10 cellular contexts compared by ENCODE assay signal in the genomic region with DNA sequence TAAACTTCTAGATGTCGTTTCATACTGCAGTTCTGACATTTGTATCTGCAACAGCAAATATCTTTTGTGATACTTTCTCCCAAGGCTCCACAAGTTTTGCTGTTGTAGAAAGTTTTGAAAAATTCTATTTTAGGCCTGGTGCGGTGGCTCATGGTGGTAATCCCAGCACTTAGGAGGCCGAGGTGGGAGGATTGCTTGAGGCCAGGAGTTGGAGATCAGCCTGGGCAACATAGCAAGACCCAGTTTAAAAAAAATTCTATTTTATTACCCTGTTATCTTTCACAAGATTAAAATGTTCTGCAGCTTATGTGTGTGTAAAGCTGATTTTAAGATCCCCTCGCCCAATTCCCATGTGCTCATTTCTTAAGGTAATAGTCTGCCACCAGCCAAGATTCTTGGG. TPM values are rescaled to one million over a fixed set of nuclear protein-coding genes. Genes with fewer than 3 reads are reported as not detected.
A peak's percentile ranks its signal among the peaks of the same experiment; 100 is the strongest.
DNase-seq lines count a peak whose midpoint lies in the region; ATAC-seq, FAIRE-seq and TF ChIP-seq lines count a peak whose summit lies in the region.
"Had no signal": no experiment of that assay in that cellular context is flagged by ENCODE, and none has a peak within 500 bp of the region (broad histone marks: within the 10 kb centered on the region; RNA-seq: fewer than 3 reads in every experiment).

No MANE protein-coding gene starts in this region.

- H4K20me1 ChIP-seq in MM.1S (ENCODE audit: insufficient read depth, low read length) (peaks cover 48% of the 10 kb centered on the region), osteoblast (ENCODE audit: insufficient read depth, low read length) (peaks cover 53% of the 10 kb centered on the region)

- no peak for ATAC-seq in GM21717 (IDR thresholded peaks at IDR 0.05; ENCODE audit: unreplicated experiment)

- no peak for TF ChIP-seq CTCF in MM.1S (IDR thresholded peaks at IDR 0.05; ENCODE audit: low read length)
- TF ChIP-seq CTCF in osteoblast (IDR thresholded peaks at IDR 0.05; ENCODE audit: extremely low read depth, low read depth, low read length): no peak

- H3K4me2 ChIP-seq in MM.1S (ENCODE audit: low read depth, low read length) (peak overlapping the region; percentile 72), osteoblast (ENCODE audit: insufficient read depth, low read length) (peak overlapping the region; percentile 86)

- H3K4me3 ChIP-seq in MM.1S (ENCODE audit: low read length) (peak overlapping the region; percentile 97), ectodermal cell (ENCODE audit: insufficient read depth, low read depth, low read length) (peak overlapping the region; percentile 71), osteoblast (ENCODE audit: insufficient read depth, low read length) (peak overlapping the region; percentile 87)

- H3K79me2 ChIP-seq in MM.1S (ENCODE audit: low read length) (peaks cover 64% of the 10 kb centered on the region), osteoblast (ENCODE audit: insufficient read depth, low read length) (peaks cover 64% of the 10 kb centered on the region)

- 94 to 96% methylated on average over 4 of the region's 4 CpGs for WGBS in ectodermal cell, 2 experiments

- H3K27ac ChIP-seq in MM.1S (ENCODE audit: low read length) (no peak overlapping the region), ectodermal cell (ENCODE audit: insufficient read depth, low read depth, low read length, poor library complexity, severe bottlenecking) (no peak overlapping the region), osteoblast (ENCODE audit: low read depth, low read length) (peak overlapping the region; percentile 97)

- no peaks in the 10 kb centered on the region for H3K9me2 ChIP-seq in MM.1S (replicated peaks; ENCODE audit: insufficient read depth, low read length)

- H3K9ac ChIP-seq in ES-I3 (ENCODE audit: low read depth, low read length) (peak overlapping the region; percentile 90; the same call in 1 of the 2 replicates), MM.1S (ENCODE audit: low read length) (peak overlapping the region; percentile 90)

- peaks cover 23% of the 10 kb centered on the region for H3K4me1 ChIP-seq in ES-I3 (ENCODE audit: insufficient read depth, low read length)
- peaks cover 22% of the 10 kb centered on the region for H3K4me1 ChIP-seq in MM.1S (ENCODE audit: low read length)
- peaks cover 18% of the 10 kb centered on the region for H3K4me1 ChIP-seq in ectodermal cell (ENCODE audit: control insufficient read depth, insufficient read depth, low read length)
- peaks cover 29% of the 10 kb centered on the region for H3K4me1 ChIP-seq in osteoblast (ENCODE audit: insufficient read depth, low read length)

- DNase-seq in MM.1S (no peak), osteoblast (ENCODE audit: insufficient read length, low spot score, missing footprints) (no peak), frontal cortex (ENCODE audit: low spot score in 2 of 2) (no peak), GDM1 (lab: John Stamatoyannopoulos, UW) (no peak)
- no peak for DNase-seq in stimulated activated CD8-positive, alpha-beta memory T cell treated with anti-CD3 and anti-CD28 coated beads, Interleukin-4, amount 100 ng/mL, for 48 hours
- DNase-seq: NCI-H1417 treated with DMSO at 0.1 percent for 48 hours had no signal

- H3K36me3 ChIP-seq in ES-I3 (ENCODE audit: insufficient read depth, low read length): no peaks in the 10 kb centered on the region
- H3K36me3 ChIP-seq in MM.1S (replicated peaks; ENCODE audit: insufficient read depth, low read length): peaks cover 7% of the 10 kb centered on the region
- H3K36me3 ChIP-seq in ectodermal cell (ENCODE audit: control insufficient read depth, insufficient read depth, low read length): no peaks in the 10 kb centered on the region
- peaks cover 8% of the 10 kb centered on the region for H3K36me3 ChIP-seq in osteoblast (ENCODE audit: insufficient read depth, low read length)

- H3K9me3 ChIP-seq in ES-I3 (ENCODE audit: control insufficient read depth, insufficient read depth, low read length) (no peaks in the 10 kb centered on the region), MM.1S (replicated peaks; ENCODE audit: insufficient read depth, low read length) (no peaks in the 10 kb centered on the region), ectodermal cell (ENCODE audit: control insufficient read depth, low read length) (no peaks in the 10 kb centered on the region), osteoblast (ENCODE audit: low read depth, low read length) (no peaks in the 10 kb centered on the region)

- H3K27me3 ChIP-seq in MM.1S (replicated peaks; ENCODE audit: insufficient read depth, low read length): no peaks in the 10 kb centered on the region
- no peaks in the 10 kb centered on the region for H3K27me3 ChIP-seq in ectodermal cell (ENCODE audit: control insufficient read depth, insufficient read depth, low read length, poor library complexity, severe bottlenecking)
- H3K27me3 ChIP-seq in osteoblast (ENCODE audit: insufficient read depth, low read length): no peaks in the 10 kb centered on the region

- peaks cover 6% of the 10 kb centered on the region; the same call in 1 of the 2 replicates for H3F3A ChIP-seq in MM.1S (ENCODE audit: insufficient read depth, low read length)

- H2AFZ ChIP-seq in MM.1S (ENCODE audit: low read length): no peak overlapping the region
- no peak overlapping the region for H2AFZ ChIP-seq in osteoblast (ENCODE audit: low read length)

- FAIRE-seq in frontal cortex (lab: Jason Lieb, UNC): no peak

RNA-seq across cellular contexts. Expression of gene SND1, which starts 1.4 kb away (rescaled TPM):
- 163 TPM for polyA plus RNA-seq in ectodermal cell (2013, experiment 1 of 4)
- 166 TPM for polyA plus RNA-seq in ectodermal cell (2013, experiment 2 of 4)
- 116 TPM for polyA plus RNA-seq in ectodermal cell (2013, experiment 3 of 4)
- polyA plus RNA-seq in ectodermal cell (2013, experiment 4 of 4): 131 TPM
- total RNA-seq in osteoblast (245 and 257 TPM in 2 replicates), frontal cortex (56.3 TPM)

RNA-seq across cellular contexts. Expression of gene PAX4, which starts 35.5 kb away (rescaled TPM):
- not detected for polyA plus RNA-seq in ectodermal cell (2013, experiment 1 of 4)
- polyA plus RNA-seq in ectodermal cell (2013, experiment 2 of 4): not detected
- 0.16 TPM for polyA plus RNA-seq in ectodermal cell (2013, experiment 3 of 4)
- 0.12 TPM for polyA plus RNA-seq in ectodermal cell (2013, experiment 4 of 4)
- total RNA-seq in osteoblast (not detected in 2 replicates), frontal cortex (not detected)
- total RNA-seq: dermis microvascular lymphatic vessel endothelial cell had no signal

RNA-seq across cellular contexts. Expression of gene FSCN3, which starts 59.9 kb away (rescaled TPM):
- polyA plus RNA-seq in ectodermal cell (2013, experiment 1 of 4): 2.8 TPM
- polyA plus RNA-seq in ectodermal cell (2013, experiment 2 of 4): 2.9 TPM
- polyA plus RNA-seq in ectodermal cell (2013, experiment 3 of 4): 0.85 TPM
- 1.5 TPM for polyA plus RNA-seq in ectodermal cell (2013, experiment 4 of 4)
- total RNA-seq in osteoblast (1.5 and 1.8 TPM in 2 replicates), frontal cortex (1.6 TPM)
